In genomic region chr18:48902023-48902855, GRCh38 we compare ENCODE assay signal across 8 cellular contexts. TPM values are rescaled to one million over a fixed set of nuclear protein-coding genes. Genes with fewer than 3 reads are reported as not detected.
DNase-seq lines count a peak whose midpoint lies in the region; TF ChIP-seq lines count a peak whose summit lies in the region.

No MANE protein-coding gene starts in this region.

- peaks cover 0 to 10% (median 1%) of the 10 kb centered on the region in 6 donors for H3K9me3 Mint-ChIP-seq in immature natural killer cell
- H3K9me3 Mint-ChIP-seq in activated CD4-positive, alpha-beta memory T cell treated with anti-CD3 and anti-CD28 coated beads for 36 hours, result peaks cover 17% of the 10 kb centered on the region

- H3K4me1 ChIP-seq in mesodermal cell (ENCODE audit: control insufficient read depth, insufficient read depth, low read length, poor library complexity, severe bottlenecking) (peaks cover 15% of the 10 kb centered on the region), uterus (peaks cover 0 to 10% of the 10 kb centered on the region in 2 donors)

- peaks cover 3 to 8% (median 3%) of the 10 kb centered on the region in 3 donors for H3K36me3 Mint-ChIP-seq in immature natural killer cell
- no peaks in the 10 kb centered on the region for H3K36me3 Mint-ChIP-seq in activated CD4-positive, alpha-beta memory T cell treated with anti-CD3 and anti-CD28 coated beads for 36 hours

- POLR2A ChIA-PET in activated CD4-positive, alpha-beta memory T cell treated with anti-CD3 and anti-CD28 coated beads for 36 hours (lab: Charles Lee), result no interaction called here

- TF ChIP-seq POLR2A in uterus (IDR thresholded peaks at IDR 0.05), result no peak

- intact Hi-C loops in uterus (cut with DNase I; ENCODE audit: low total_unique reads), result no loop called here
- intact Hi-C loops in activated CD4-positive, alpha-beta memory T cell treated with anti-CD3 and anti-CD28 coated beads for 36 hours (cut with micrococcal nuclease), result no loop called here

- no peak for TF ChIP-seq CTCF in uterus (IDR thresholded peaks at IDR 0.05)

- peak; percentile 85 for DNase-seq in ELR (ENCODE audit: low read depth)
- DNase-seq in NCI-H226, result peak; percentile 79
- DNase-seq in dedifferentiated amniotic fluid mesenchymal stem cell (ENCODE audit: extremely low spot score), result peak; percentile 81
- DNase-seq in uterus, result peak; percentile 89 to 90
- DNase-seq in T-helper 9 cell, result no peak
- no peak for DNase-seq in immature natural killer cell
- no peak for DNase-seq in activated CD4-positive, alpha-beta memory T cell treated with anti-CD3 and anti-CD28 coated beads for 36 hours

- peaks cover 3 to 16% of the 10 kb centered on the region in 2 donors for H3K4me1 Mint-ChIP-seq in immature natural killer cell
- peaks cover 8% of the 10 kb centered on the region for H3K4me1 Mint-ChIP-seq in activated CD4-positive, alpha-beta memory T cell treated with anti-CD3 and anti-CD28 coated beads for 36 hours (ENCODE audit: low read depth)

- no peak overlapping the region for H3K4me3 ChIP-seq in mesodermal cell (ENCODE audit: extremely low read depth, insufficient read depth, low read length, poor library complexity, severe bottlenecking)
- no peak overlapping the region for H3K4me3 ChIP-seq in uterus

- peaks cover 0 to 3% (median 1%) of the 10 kb centered on the region in 3 donors for H3K27me3 Mint-ChIP-seq in immature natural killer cell (ENCODE audit: low read depth in 3 of 3)
- no peaks in the 10 kb centered on the region for H3K27me3 Mint-ChIP-seq in activated CD4-positive, alpha-beta memory T cell treated with anti-CD3 and anti-CD28 coated beads for 36 hours

- H3K27me3 ChIP-seq in uterus, result no peaks in the 10 kb centered on the region

- H3K36me3 ChIP-seq in mesodermal cell (ENCODE audit: control insufficient read depth, insufficient read depth, low read length) (no peaks in the 10 kb centered on the region), uterus (no peaks in the 10 kb centered on the region)

- 84 to 91% methylated on average over 19 to 27 of the region's 27 CpGs for WGBS in mesodermal cell (ENCODE audit: insufficient coverage in 2 of 2), 2 experiments

- peaks cover 16% of the 10 kb centered on the region for H3K9me3 ChIP-seq in mesodermal cell (ENCODE audit: control insufficient read depth, low read length)
- no peaks in the 10 kb centered on the region for H3K9me3 ChIP-seq in uterus

- H3K4me3 Mint-ChIP-seq in immature natural killer cell, result no peak overlapping the region
- no peak overlapping the region for H3K4me3 Mint-ChIP-seq in activated CD4-positive, alpha-beta memory T cell treated with anti-CD3 and anti-CD28 coated beads for 36 hours

- CTCF ChIA-PET in activated CD4-positive, alpha-beta memory T cell treated with anti-CD3 and anti-CD28 coated beads for 36 hours (lab: Charles Lee), result no interaction called here

- H3K27ac Mint-ChIP-seq in immature natural killer cell, result no peak overlapping the region
- no peak overlapping the region for H3K27ac Mint-ChIP-seq in activated CD4-positive, alpha-beta memory T cell treated with anti-CD3 and anti-CD28 coated beads for 36 hours

- H3K27ac ChIP-seq in mesodermal cell (ENCODE audit: low read depth, low read length, severe bottlenecking) (peak overlapping the region; percentile 29), uterus (peak overlapping the region; percentile 70 to 85)

RNA-seq across cellular contexts. Expression of gene SMAD7, which starts 48.5 kb away (rescaled TPM):
- polyA plus RNA-seq in mesodermal cell (2013, experiment 1 of 2), result 45.1 TPM
- polyA plus RNA-seq in mesodermal cell (2013, experiment 2 of 2), result 42.8 TPM
- total RNA-seq in uterus, result 10 to 100 TPM; 22.4 to 48.4 (median 29.3) TPM
- 10 to 100 TPM; 10.1 to 17.4 (median 12.3) TPM for polyA plus RNA-seq in immature natural killer cell
- 10 to 100 TPM; 13.6 to 14.4 TPM for total RNA-seq in activated CD4-positive, alpha-beta memory T cell treated with anti-CD3 and anti-CD28 coated beads for 36 hours

Comparison
In these comparisons a context has a peak if more than half of its experiments do, and no peak if none do; other contexts are left out.
1. DNase-seq: peak in ELR (single experiment), NCI-H226 (single experiment), dedifferentiated amniotic fluid mesenchymal stem cell (single experiment) and uterus (2 of 2); none in T-helper 9 cell (single experiment), immature natural killer cell (0 of 3) and activated CD4-positive, alpha-beta memory T cell treated with anti-CD3 and anti-CD28 coated beads for 36 hours (single experiment).